ENCODE assay signal across 24 cellular contexts in genomic region chr10:60417898-60418297, GRCh38. TPM values are rescaled to one million over a fixed set of nuclear protein-coding genes. Genes with fewer than 3 reads are reported as not detected.
DNase-seq lines count a peak whose midpoint lies in the region; ATAC-seq, FAIRE-seq and TF ChIP-seq lines count a peak whose summit lies in the region.
"Had no signal": no experiment of that assay in that cellular context is flagged by ENCODE, and none has a peak within 500 bp of the region (broad histone marks: within the 10 kb centered on the region; RNA-seq: fewer than 3 reads in every experiment).

No MANE protein-coding gene starts in this region.

- no peak overlapping the region for H3K4me3 Mint-ChIP-seq in activated CD4-positive, alpha-beta T cell treated with anti-CD3 and anti-CD28 coated beads for 36 hours
- H3K4me3 Mint-ChIP-seq: activated B cell treated with CpG ODN at 0.5 μM for 24 hours; activated CD4-positive, alpha-beta memory T cell treated with anti-CD3 and anti-CD28 coated beads, Interleukin-2, amount 10 ng/mL, durations not matched to agents 7 days and 5 days; B cell had no signal

- intact Hi-C loops in activated CD4-positive, alpha-beta T cell treated with anti-CD3 and anti-CD28 coated beads for 36 hours (cut with DNase I, micrococcal nuclease): no loop called here
- intact Hi-C loops in gastrocnemius medialis (cut with DNase I; ENCODE audit: low total_unique reads): no loop called here

- H3K4me1 Mint-ChIP-seq in activated CD4-positive, alpha-beta T cell treated with anti-CD3 and anti-CD28 coated beads for 36 hours: peaks cover 30% of the 10 kb centered on the region
- H3K4me1 Mint-ChIP-seq: activated B cell treated with CpG ODN at 0.5 μM for 24 hours, B cell had no signal

- FAIRE-seq in urothelium cell line (lab: Jason Lieb, UNC): peak; percentile 44
- FAIRE-seq: H1, HepG2 had no signal

- no peaks in the 10 kb centered on the region for H3K27me3 Mint-ChIP-seq in activated CD4-positive, alpha-beta T cell treated with anti-CD3 and anti-CD28 coated beads for 36 hours
- H3K27me3 Mint-ChIP-seq: activated B cell treated with CpG ODN at 0.5 μM for 24 hours; activated CD4-positive, alpha-beta memory T cell treated with anti-CD3 and anti-CD28 coated beads, Interleukin-2, amount 10 ng/mL, durations not matched to agents 7 days and 5 days; B cell had no signal

- no peak for TF ChIP-seq CTCF in gastrocnemius medialis (IDR thresholded peaks at IDR 0.05 in 4 of 5, conservative IDR thresholded peaks at IDR 0.05 in 1 of 5)

- H3K9me3 Mint-ChIP-seq in activated CD4-positive, alpha-beta T cell treated with anti-CD3 and anti-CD28 coated beads for 36 hours (ENCODE audit: low read depth): no peaks in the 10 kb centered on the region
- H3K9me3 Mint-ChIP-seq: activated B cell treated with CpG ODN at 0.5 μM for 24 hours; activated CD4-positive, alpha-beta memory T cell treated with anti-CD3 and anti-CD28 coated beads, Interleukin-2, amount 10 ng/mL, durations not matched to agents 7 days and 5 days had no signal

- in situ Hi-C loops in gastrocnemius medialis (cut with MboI; ENCODE audit: low sequenced_read_pairs in 4 of 4): no loop called here

- no peaks in the 10 kb centered on the region for H3K36me3 ChIP-seq in gastrocnemius medialis
- H3K36me3 ChIP-seq: heart right ventricle, sigmoid colon had no signal

- no peak overlapping the region for H3K4me3 ChIP-seq in gastrocnemius medialis
- H3K4me3 ChIP-seq: heart right ventricle, mucosa of descending colon, sigmoid colon had no signal

- H3K36me3 Mint-ChIP-seq in activated CD4-positive, alpha-beta T cell treated with anti-CD3 and anti-CD28 coated beads for 36 hours (ENCODE audit: low read depth): peaks cover 2% of the 10 kb centered on the region

- peak; percentile 36 for ATAC-seq in activated CD4-positive, alpha-beta T cell treated with anti-CD3 and anti-CD28 coated beads for 36 hours
- no peak for ATAC-seq in gastrocnemius medialis
- ATAC-seq: heart right ventricle, HepG2, mucosa of descending colon had no signal

- no peaks in the 10 kb centered on the region for H3K9me3 ChIP-seq in gastrocnemius medialis
- H3K9me3 ChIP-seq: heart right ventricle, mucosa of descending colon, sigmoid colon had no signal

- H3K27ac Mint-ChIP-seq in activated CD4-positive, alpha-beta T cell treated with anti-CD3 and anti-CD28 coated beads for 36 hours: no peak overlapping the region
- H3K27ac Mint-ChIP-seq: activated B cell treated with CpG ODN at 0.5 μM for 24 hours; activated CD4-positive, alpha-beta memory T cell treated with anti-CD3 and anti-CD28 coated beads, Interleukin-2, amount 10 ng/mL, durations not matched to agents 7 days and 5 days; B cell had no signal

- POLR2A ChIA-PET in activated CD4-positive, alpha-beta T cell treated with anti-CD3 and anti-CD28 coated beads for 36 hours (lab: Charles Lee): no interaction called here

- H3K4me1 ChIP-seq in gastrocnemius medialis: no peaks in the 10 kb centered on the region
- H3K4me1 ChIP-seq: heart right ventricle had no signal

- CTCF ChIA-PET in activated CD4-positive, alpha-beta T cell treated with anti-CD3 and anti-CD28 coated beads for 36 hours (lab: Charles Lee): no interaction called here

- no peaks in the 10 kb centered on the region for H3K27me3 ChIP-seq in gastrocnemius medialis
- H3K27me3 ChIP-seq: heart right ventricle, sigmoid colon had no signal

- no peak overlapping the region for H3K27ac ChIP-seq in gastrocnemius medialis
- H3K27ac ChIP-seq: heart right ventricle, sigmoid colon had no signal

- DNase-seq in activated CD4-positive, alpha-beta T cell treated with anti-CD3 and anti-CD28 coated beads for 36 hours: no peak
- no peak for DNase-seq in activated CD4-positive, alpha-beta T cell treated with anti-CD3 and anti-CD28 coated beads for 48 hours
- DNase-seq in SK-N-DZ (ENCODE audit: low spot score): peak; percentile 17
- peak; percentile 17 for DNase-seq in glomerular visceral epithelial cell (ENCODE audit: extremely low spot score)
- peak; percentile 21 for DNase-seq in urothelium cell line (ENCODE audit: low spot score)
- DNase-seq in activated effector memory CD4-positive, alpha-beta T cell treated with Interleukin-2 at 50 U/mL for 16 hours: no peak
- no peak for DNase-seq in NCI-H345 (lab: John Stamatoyannopoulos, UW)
- no peak for DNase-seq in gastrocnemius medialis
- DNase-seq: 8988T; activated B cell treated with CpG ODN at 0.5 μM for 24 hours; activated CD4-positive, alpha-beta memory T cell treated with anti-CD3 and anti-CD28 coated beads, Interleukin-2, amount 10 ng/mL, durations not matched to agents 7 days and 5 days; activated T-cell treated with anti-CD3 and anti-CD28 coated beads for 4 hours; amniotic stem cell; cortex of kidney; heart right ventricle; mucosa of descending colon; NCI-H146; NCI-H2171; NCI-H526 treated with DMSO at 0.1 percent for 48 hours; sigmoid colon; SW 1271 had no signal

- TF ChIP-seq POLR2A in gastrocnemius medialis (IDR thresholded peaks at IDR 0.05): no peak

RNA-seq across cellular contexts. Expression of gene ANK3, which starts 28.2 kb away (rescaled TPM):
- 10 to 100 TPM; 24.0 to 25.2 TPM for total RNA-seq in activated CD4-positive, alpha-beta T cell treated with anti-CD3 and anti-CD28 coated beads for 36 hours
- polyA plus RNA-seq in SK-N-DZ (2014; cell fraction: cytosol; rRNA removed): 11.4 and 21.2 TPM in 2 replicates
- polyA plus RNA-seq in SK-N-DZ (2014; cell fraction: nucleus; rRNA removed): 24.5 and 38.8 TPM in 2 replicates
- total RNA-seq in gastrocnemius medialis: 100 to 1,000 TPM; 125 to 171 (median 149) TPM
- total RNA-seq: HepG2 had no signal
- polyA plus RNA-seq: HepG2 had no signal

Comparison
In these comparisons a context has a peak if more than half of its experiments do, and no peak if none do; other contexts are left out.
1. DNase-seq: peak in SK-N-DZ (single experiment), glomerular visceral epithelial cell (single experiment) and urothelium cell line (single experiment); none in activated CD4-positive, alpha-beta T cell treated with anti-CD3 and anti-CD28 coated beads for 36 hours (single experiment), activated CD4-positive, alpha-beta T cell treated with anti-CD3 and anti-CD28 coated beads for 48 hours (single experiment), activated effector memory CD4-positive, alpha-beta T cell treated with Interleukin-2 at 50 U/mL for 16 hours (single experiment), NCI-H345 (single experiment) and gastrocnemius medialis (0 of 2).
2. RNA of gene ANK3, which starts 28.2 kb away (total RNA-seq): 125 to 171 TPM in gastrocnemius medialis; 24.0 to 25.2 TPM in activated CD4-positive, alpha-beta T cell treated with anti-CD3 and anti-CD28 coated beads for 36 hours; every median in the first group is over 4 times any median in the second.